8 cellular contexts compared by ENCODE assay signal in genomic region chr17:1829579-1830257, GRCh38. TPM values are rescaled to one million over a fixed set of nuclear protein-coding genes. Genes with fewer than 3 reads are reported as not detected.
DNase-seq lines count a peak whose midpoint lies in the region; ATAC-seq, FAIRE-seq and TF ChIP-seq lines count a peak whose summit lies in the region.

RPA1 (plus strand) TSS chr17:1830005; CDS start chr17:1830094, 89 bp downstream.
SMYD4 (minus strand) TSS chr17:1829902; CDS start chr17:1827994, 1,908 bp downstream.

- 2% methylated on average over 45 of the region's 83 CpGs; no CpG with 5 or more reads in 1 of the 2 experiments for WGBS in H1 (ENCODE audit: extremely low coverage in 1 of 2, insufficient coverage in 1 of 2, insufficient read length in 1 of 2, insufficient replicate concordance in 2 of 2, low coverage in 1 of 2, low lambda C conversion rate in 2 of 2, missing lambda C conversion rate in 1 of 2), 2 experiments
- no CpG with 5 or more reads among the region's 83 CpGs for WGBS in mesendoderm (ENCODE audit: extremely low coverage, insufficient coverage, low lambda C conversion rate)

- H2BK120ac ChIP-seq in H1 (replicated peaks; ENCODE audit: low read depth, low read length) (no peak within 1 kb of the TSS), mesendoderm (ENCODE audit: low read depth, low read length) (no peak within 1 kb of the TSS)

- H2BK15ac ChIP-seq in H1 (ENCODE audit: low read length) (peak within 1 kb of the TSS; percentile 36; the same call in 1 of the 2 replicates), mesendoderm (replicated peaks; ENCODE audit: low read depth) (no peak within 1 kb of the TSS)

- H3K79me1 ChIP-seq in H1 (ENCODE audit: low read depth, low read length) (peaks cover 4% of the 10 kb centered on the region), mesendoderm (ENCODE audit: low read length) (peaks cover 11% of the 10 kb centered on the region)

- peaks cover 18 to 35% of the 10 kb centered on the region in 2 donors for H3K36me3 Mint-ChIP-seq in CD4-positive, alpha-beta memory T cell

- H3K27ac Mint-ChIP-seq in CD4-positive, alpha-beta memory T cell, result peak within 1 kb of the TSS; percentile 89 to 99 (median 97)

- peak within 1 kb of the TSS; percentile 92 to 99 (median 97) for H3K4me3 Mint-ChIP-seq in CD4-positive, alpha-beta memory T cell

- H3K23ac ChIP-seq in H1 (ENCODE audit: insufficient read length) (no peak within 1 kb of the TSS), mesendoderm (ENCODE audit: low read length) (no peak within 1 kb of the TSS)

- H3K4me1 Mint-ChIP-seq in CD4-positive, alpha-beta memory T cell, result peaks cover 33 to 70% (median 52%) of the 10 kb centered on the region in 4 donors

- H3K27me3 ChIP-seq in CD4-positive, alpha-beta memory T cell (ENCODE audit: insufficient read depth, low read length), result no peaks in the 10 kb centered on the region
- no peaks in the 10 kb centered on the region for H3K27me3 ChIP-seq in H1 (replicated peaks in 1 of 4; ENCODE audit: control insufficient read depth in 3 of 4, extremely low read depth in 1 of 4, insufficient read depth in 3 of 4, low read length in 3 of 4)
- no peaks in the 10 kb centered on the region for H3K27me3 ChIP-seq in mesendoderm (ENCODE audit: insufficient read depth, low read length, poor library complexity)

- H3K23me2 ChIP-seq in H1 (ENCODE audit: low read depth, low read length), result peaks cover 8% of the 10 kb centered on the region

- peaks cover 0 to 3% of the 10 kb centered on the region in 2 experiments for H4K20me1 ChIP-seq in H1 (replicated peaks in 1 of 2; ENCODE audit: control insufficient read depth in 1 of 2, insufficient read depth in 2 of 2, low read length in 2 of 2)

- no peak for FAIRE-seq in H1 (lab: Jason Lieb, UNC)

- peaks cover 59% of the 10 kb centered on the region for H3K4me1 ChIP-seq in CD4-positive, alpha-beta memory T cell (ENCODE audit: insufficient read depth, low read length)
- H3K4me1 ChIP-seq in H1 (replicated peaks in 1 of 4; ENCODE audit: control insufficient read depth in 3 of 4, insufficient read depth in 4 of 4, low read length in 3 of 4), result peaks cover 0 to 2% (median 0%) of the 10 kb centered on the region in 4 experiments; a peak in 1 of 7 replicates
- H3K4me1 ChIP-seq in mesendoderm (ENCODE audit: control insufficient read depth, low read depth, low read length), result no peaks in the 10 kb centered on the region

- no peak for TF ChIP-seq RAD21 in H1 (IDR thresholded peaks at IDR 0.05 in 1 of 2, conservative IDR thresholded peaks at IDR 0.05 in 1 of 2; ENCODE audit: low read depth in 2 of 2, low read length in 2 of 2)

- H4K5ac ChIP-seq in H1 (ENCODE audit: insufficient read length, low read depth, low read length) (peak within 1 kb of the TSS; percentile 55), mesendoderm (ENCODE audit: low read length) (no peak within 1 kb of the TSS)

- TF ChIP-seq POLR2A in H1 (IDR thresholded peaks at IDR 0.05; ENCODE audit: control extremely low read depth in 1 of 2, low read depth in 2 of 2, low read length in 2 of 2), result peak in 1 of 2 experiments; percentile 66; a peak in 2 of 3 replicates

- H3K27me3 Mint-ChIP-seq in CD4-positive, alpha-beta memory T cell, result no peaks in the 10 kb centered on the region

- POLR2A ChIA-PET in CD4-positive, alpha-beta memory T cell (lab: Charles Lee; ENCODE audit: partially characterized antibody), result interaction anchor here (0.6 to 2.6 kb wide), 20 partner anchors 9 to 572 kb away, joined by 3 to 29 read pairs (median 4); partner anchors contain the start of genes PRPF8, RILP, RTN4RL1 and WDR81
- POLR2A ChIA-PET in H1 (lab: Charles Lee; ENCODE audit: partially characterized antibody), result interaction anchor here (0.8 to 1.9 kb wide), 7 partner anchors 9 to 115 kb away, joined by 3 to 9 read pairs (median 3); no protein-coding TSS in a partner anchor

- peak within 1 kb of the TSS; percentile 60 for H3K18ac ChIP-seq in H1 (ENCODE audit: extremely low read depth, low read length)
- peak within 1 kb of the TSS; percentile 87 for H3K18ac ChIP-seq in mesendoderm (ENCODE audit: low read length)

- no peak within 1 kb of the TSS for H2AK5ac ChIP-seq in H1 (ENCODE audit: low read depth, low read length)
- no peak within 1 kb of the TSS for H2AK5ac ChIP-seq in mesendoderm (ENCODE audit: low read length)

- H2BK20ac ChIP-seq in H1 (ENCODE audit: low read length), result no peak within 1 kb of the TSS

- H3K4me3 ChIP-seq in CD4-positive, alpha-beta memory T cell (ENCODE audit: low read length in 2 of 2), result peak within 1 kb of the TSS; percentile 58 to 73
- H3K4me3 ChIP-seq in H1 (ENCODE audit: extremely low read depth in 1 of 4, insufficient read depth in 2 of 4, low read depth in 3 of 4, low read length in 4 of 4) (peak within 1 kb of the TSS; percentile 82 to 94 (median 85)), mesendoderm (ENCODE audit: low read length) (peak within 1 kb of the TSS; percentile 98)

- peaks cover 5 to 48% of the 10 kb centered on the region in 2 experiments for H3K79me2 ChIP-seq in H1 (ENCODE audit: control insufficient read depth in 1 of 2, insufficient read depth in 2 of 2, low read length in 2 of 2)
- peaks cover 18% of the 10 kb centered on the region for H3K79me2 ChIP-seq in mesendoderm (ENCODE audit: control insufficient read depth, insufficient read depth, low read length)

- H2BK12ac ChIP-seq in H1 (ENCODE audit: low read depth, low read length), result no peak within 1 kb of the TSS

- H3K14ac ChIP-seq in H1 (ENCODE audit: insufficient read length), result no peak within 1 kb of the TSS

- H3K27ac ChIP-seq in CD4-positive, alpha-beta memory T cell (ENCODE audit: low read depth, low read length), result peak within 1 kb of the TSS; percentile 67
- 0 out of 2 replicates have a peak within 1 kb of the TSS, but pooled peaks have one; percentile 67 for H3K27ac ChIP-seq in H1 (ENCODE audit: low read depth, low read length)
- no peak within 1 kb of the TSS for H3K27ac ChIP-seq in mesendoderm (ENCODE audit: low read depth, low read length)

- no peak within 1 kb of the TSS for H3K4ac ChIP-seq in H1 (replicated peaks; ENCODE audit: insufficient read length, low read depth, low read length)
- peak within 1 kb of the TSS; percentile 93 for H3K4ac ChIP-seq in mesendoderm (ENCODE audit: low read depth, low read length)

- no peaks in the 10 kb centered on the region for H3K9me3 ChIP-seq in CD4-positive, alpha-beta memory T cell (ENCODE audit: control insufficient read depth in 1 of 2, low read length in 2 of 2)
- no peaks in the 10 kb centered on the region for H3K9me3 ChIP-seq in H1 (ENCODE audit: insufficient read depth in 2 of 2, low read depth in 1 of 2, low read length in 1 of 2)

- H3K9me3 Mint-ChIP-seq in CD4-positive, alpha-beta memory T cell, result no peaks in the 10 kb centered on the region

- CTCF ChIA-PET in CD4-positive, alpha-beta memory T cell (lab: Charles Lee; ENCODE audit: partially characterized antibody), result interaction anchor here (1.1 to 2.1 kb wide), 3 partner anchors 36 to 110 kb away, joined by 3 to 6 read pairs (median 4); no protein-coding TSS in a partner anchor
- CTCF ChIA-PET in H1 (lab: Charles Lee; ENCODE audit: partially characterized antibody), result interaction anchor here (0.5 to 1.6 kb wide), 3 partner anchors 53 to 126 kb away, joined by 3 read pairs; no protein-coding TSS in a partner anchor

- peak; percentile 87 to 91 (median 88) for DNase-seq in CD4-positive, alpha-beta memory T cell
- peak; percentile 90 to 94 for DNase-seq in NOMO-1 (lab: John Stamatoyannopoulos, UW; ENCODE audit: unreplicated experiment in 2 of 2)
- DNase-seq in activated CD8-positive, alpha-beta memory T cell treated with anti-CD3 and anti-CD28 coated beads for 4 hours (ENCODE audit: low read depth in 2 of 2), result peak; percentile 67 to 71
- DNase-seq in H1 (ENCODE audit: low read depth in 1 of 2, low spot score in 2 of 2), result peak; percentile 19 to 91
- DNase-seq in mesendoderm, result peak; percentile 90
- DNase-seq in stimulated activated CD8-positive, alpha-beta memory T cell treated with anti-CD3 and anti-CD28 coated beads, Interleukin-12 subunit alpha, Interleukin-12 subunit beta, amount 100 ng/mL, for 24 hours (ENCODE audit: extremely low read depth), result peak; percentile 72

- H3K9ac ChIP-seq in H1 (replicated peaks in 1 of 4; ENCODE audit: extremely low read depth in 1 of 4, low read depth in 3 of 4, low read length in 3 of 4), result peak within 1 kb of the TSS; percentile 75 to 92 (median 77)
- H3K9ac ChIP-seq in mesendoderm (ENCODE audit: low read length), result peak within 1 kb of the TSS; percentile 97

- intact Hi-C loops in CD4-positive, alpha-beta memory T cell (cut with micrococcal nuclease), result loop anchor here (1.0 to 5.0 kb wide), 4 partner anchors 43 to 213 kb away; partner anchors contain the start of genes OVCA2 and PRPF8

- no peak for TF ChIP-seq CTCF in H1 (IDR thresholded peaks at IDR 0.05; ENCODE audit: control extremely low read depth in 1 of 3, insufficient read depth in 1 of 3, low read depth in 1 of 3, low read length in 3 of 3)

- peak within 1 kb of the TSS; percentile 77 for H3K56ac ChIP-seq in H1 (replicated peaks; ENCODE audit: insufficient read length, low read depth, low read length)
- H3K56ac ChIP-seq in mesendoderm (ENCODE audit: low read length), result peak within 1 kb of the TSS; percentile 98

- H3K4me2 ChIP-seq in H1 (ENCODE audit: insufficient read depth in 1 of 2, low read depth in 2 of 2, low read length in 2 of 2), result peak within 1 kb of the TSS; percentile 90 to 99
- peak within 1 kb of the TSS; percentile 99 for H3K4me2 ChIP-seq in mesendoderm (ENCODE audit: low read length)

- peak within 1 kb of the TSS; percentile 34 for H4K91ac ChIP-seq in H1 (replicated peaks; ENCODE audit: insufficient read length, low read length)

- peak within 1 kb of the TSS; percentile 83; the same call in 1 of the 2 replicates for H2BK5ac ChIP-seq in H1 (ENCODE audit: low read depth, low read length)
- H2BK5ac ChIP-seq in mesendoderm (ENCODE audit: low read length), result no peak within 1 kb of the TSS

- TF ChIP-seq EP300 in H1 (IDR thresholded peaks at IDR 0.05; ENCODE audit: borderline replicate concordance in 1 of 2, low read depth in 2 of 2, low read length in 2 of 2), result no peak

- ATAC-seq in GM19397 (IDR thresholded peaks at IDR 0.05; ENCODE audit: unreplicated experiment), result peak; percentile 88
- ATAC-seq in HG03558 (IDR thresholded peaks at IDR 0.05; ENCODE audit: extremely low read depth, unreplicated experiment), result peak; percentile 57

- H2AFZ ChIP-seq in H1 (ENCODE audit: low read length), result peak within 1 kb of the TSS; percentile 74; the same call in 1 of the 2 replicates

- no peaks in the 10 kb centered on the region for H3K36me3 ChIP-seq in CD4-positive, alpha-beta memory T cell (ENCODE audit: insufficient read depth, low read length)
- H3K36me3 ChIP-seq in H1 (ENCODE audit: control insufficient read depth in 2 of 4, insufficient read depth in 4 of 4, low read length in 3 of 4), result peaks cover 0 to 27% (median 3%) of the 10 kb centered on the region in 4 experiments; a peak in 4 of 8 replicates
- peaks cover 2% of the 10 kb centered on the region for H3K36me3 ChIP-seq in mesendoderm (ENCODE audit: control insufficient read depth, insufficient read depth, low read length)

- H4K8ac ChIP-seq in H1 (ENCODE audit: extremely low read depth, insufficient read depth, low read length) (peak within 1 kb of the TSS; percentile 95), mesendoderm (ENCODE audit: low read depth, low read length) (peak within 1 kb of the TSS; percentile 2)

RNA-seq across cellular contexts. Expression of gene RPA1, which starts in this region (rescaled TPM):
- 100 to 1,000 TPM; 103 to 119 TPM for total RNA-seq in CD4-positive, alpha-beta memory T cell
- 100 to 1,000 TPM in 1 of 2 donors, 10 to 100 TPM in 1; 95.4 to 112 TPM for polyA plus RNA-seq in CD4-positive, alpha-beta memory T cell
- 181 and 194 TPM in 2 replicates for total RNA-seq in H1 (2021; fragmentation: NEBNext Ultra II Directional; extraction: Animal tissue kit (Norgen Biotek cat#: 25700))
- 56.0 and 79.1 TPM in 2 replicates for polyA plus RNA-seq in H1 (2011; rRNA removed)
- polyA plus RNA-seq in H1 (2011; cell fraction: cytosol; rRNA removed), result 99.5 TPM
- polyA plus RNA-seq in H1 (2011; cell fraction: nucleus; rRNA removed), result 60.9 TPM
- 111 to 130 TPM (median 121 TPM) in 4 replicates for polyA plus RNA-seq in H1 (2012, experiment 1 of 2)
- polyA plus RNA-seq in H1 (2012, experiment 2 of 2), result 7.4 TPM
- polyA plus RNA-seq in H1 (2013, experiment 1 of 2), result 49.6 TPM
- polyA plus RNA-seq in H1 (2013, experiment 2 of 2), result 48.1 TPM
- 119 and 146 TPM in 2 replicates for polyA minus RNA-seq in H1 (2011; rRNA and poly(A)+ RNA removed)
- 46.3 TPM for polyA minus RNA-seq in H1 (2011; cell fraction: cytosol; rRNA and poly(A)+ RNA removed)
- polyA minus RNA-seq in H1 (2011; cell fraction: nucleus; rRNA and poly(A)+ RNA removed), result 35.2 TPM
- polyA plus RNA-seq in mesendoderm (2013, experiment 1 of 2), result 54.4 TPM
- polyA plus RNA-seq in mesendoderm (2013, experiment 2 of 2), result 54.3 TPM

RNA-seq across cellular contexts. Expression of gene SMYD4, which starts in this region (rescaled TPM):
- 10 to 100 TPM; 31.2 to 31.5 TPM for total RNA-seq in CD4-positive, alpha-beta memory T cell
- polyA plus RNA-seq in CD4-positive, alpha-beta memory T cell, result 10 to 100 TPM in 1 of 2 donors, 1 to 10 TPM in 1; 3.1 to 20.3 TPM
- total RNA-seq in H1 (2021; fragmentation: NEBNext Ultra II Directional; extraction: Animal tissue kit (Norgen Biotek cat#: 25700)), result 22.0 and 23.4 TPM in 2 replicates
- polyA plus RNA-seq in H1 (2011; rRNA removed), result 10.5 and 11.3 TPM in 2 replicates
- polyA plus RNA-seq in H1 (2011; cell fraction: cytosol; rRNA removed), result 14.4 TPM
- 17.5 TPM for polyA plus RNA-seq in H1 (2011; cell fraction: nucleus; rRNA removed)
- 13.0 to 17.1 TPM (median 14.5 TPM) in 4 replicates for polyA plus RNA-seq in H1 (2012, experiment 1 of 2)
- 5.4 TPM for polyA plus RNA-seq in H1 (2012, experiment 2 of 2)
- polyA plus RNA-seq in H1 (2013, experiment 1 of 2), result 11.9 TPM
- 11.6 TPM for polyA plus RNA-seq in H1 (2013, experiment 2 of 2)
- polyA minus RNA-seq in H1 (2011; rRNA and poly(A)+ RNA removed), result 31.0 and 41.8 TPM in 2 replicates
- polyA minus RNA-seq in H1 (2011; cell fraction: cytosol; rRNA and poly(A)+ RNA removed), result 10.9 TPM
- polyA minus RNA-seq in H1 (2011; cell fraction: nucleus; rRNA and poly(A)+ RNA removed), result 29.5 TPM
- polyA plus RNA-seq in mesendoderm (2013, experiment 1 of 2), result 6.9 TPM
- 7.5 TPM for polyA plus RNA-seq in mesendoderm (2013, experiment 2 of 2)
